Comparison of ENCODE assay signal across 27 cellular contexts in genomic region chr2:53108246-53108645, GRCh38.
"Had no signal": no experiment of that assay in that cellular context is flagged by ENCODE, and none has a peak within 500 bp of the region (broad histone marks: within the 10 kb centered on the region; RNA-seq: fewer than 3 reads in every experiment).

No MANE protein-coding gene starts in this region.

- H3K27ac ChIP-seq: colonic mucosa, coronary artery, dorsolateral prefrontal cortex, epithelial cell of prostate, esophagus muscularis mucosa, esophagus squamous epithelium, foreskin keratinocyte, gastrocnemius medialis, gastroesophageal sphincter, heart left ventricle had no signal

- H3K9me3 ChIP-seq: colonic mucosa, esophagus muscularis mucosa, gastrocnemius medialis, gastroesophageal sphincter, heart left ventricle had no signal

- H3K4me1 ChIP-seq: colonic mucosa, esophagus muscularis mucosa, esophagus squamous epithelium, gastrocnemius medialis, gastroesophageal sphincter, heart left ventricle had no signal

- H3K27me3 ChIP-seq: colonic mucosa, dorsolateral prefrontal cortex, esophagus muscularis mucosa, esophagus squamous epithelium, foreskin keratinocyte, gastrocnemius medialis, gastroesophageal sphincter, heart left ventricle had no signal

- H3K36me3 ChIP-seq: colonic mucosa, esophagus muscularis mucosa, esophagus squamous epithelium, gastrocnemius medialis, gastroesophageal sphincter, heart left ventricle had no signal

- FAIRE-seq: colon, endometrium, endothelial cell of umbilical vein, frontal cortex had no signal

- H3K4me3 ChIP-seq: colonic mucosa, coronary artery, dorsolateral prefrontal cortex, esophagus muscularis mucosa, esophagus squamous epithelium, gastrocnemius medialis, gastroesophageal sphincter, heart left ventricle had no signal

- DNase-seq: colonic mucosa; cortex of kidney; dermis blood vessel endothelial cell; dorsolateral prefrontal cortex; effector CD4-positive, alpha-beta T cell; effector CD8-positive, alpha-beta T cell; effector memory CD4-positive, alpha-beta T cell; effector memory CD8-positive, alpha-beta T cell; endodermal cell; erythroblast; esophagus squamous epithelium; foreskin fibroblast; foreskin keratinocyte; foreskin melanocyte; gastrocnemius medialis; glutamatergic neuron; head of caudate nucleus; heart left ventricle had no signal

- ATAC-seq: effector memory CD8-positive, alpha-beta T cell; esophagus mucosa; foreskin keratinocyte; gastrocnemius medialis; gastroesophageal sphincter; heart left ventricle had no signal
